ENCODE assay signal across 31 cellular contexts in the genomic region with DNA sequence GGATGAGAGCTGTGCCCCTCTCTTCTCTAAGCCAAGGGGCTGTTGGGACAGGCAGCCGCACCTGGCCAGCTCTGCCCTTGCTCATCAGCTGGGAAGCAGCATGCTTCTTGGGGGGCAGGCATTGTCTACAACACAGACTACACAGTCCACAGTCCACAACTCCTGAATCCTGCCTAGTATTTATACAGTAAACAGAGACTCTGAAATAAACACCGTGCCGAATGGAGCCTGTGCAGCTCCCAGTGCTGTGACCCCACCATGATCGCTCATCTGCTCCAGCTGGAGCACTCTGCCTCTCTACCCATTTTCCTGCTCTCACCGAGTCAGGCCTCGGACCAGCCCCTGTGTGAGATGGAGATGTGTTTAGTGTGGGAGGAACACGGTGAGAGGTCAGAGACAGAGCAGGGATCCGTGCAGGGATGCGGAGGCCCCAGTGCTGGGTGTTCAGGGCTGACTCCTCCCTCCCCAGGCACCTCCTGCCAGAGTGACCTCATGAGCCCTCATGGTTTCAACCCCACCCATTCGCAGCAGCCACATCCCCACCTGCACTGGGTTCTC.
"Had no signal": no experiment of that assay in that cellular context is flagged by ENCODE, and none has a peak within 500 bp of the region (broad histone marks: within the 10 kb centered on the region; RNA-seq: fewer than 3 reads in every experiment).

No MANE protein-coding gene starts in this region.

- H3K27me3 Mint-ChIP-seq: activated CD4-positive, alpha-beta T cell treated with anti-CD3 and anti-CD28 coated beads, Interleukin-2, amount 10 ng/mL, durations not matched to agents 24 days and 14 days; activated CD8-positive, alpha-beta T cell treated with anti-CD3 and anti-CD28 coated beads for 36 hours had no signal

- ATAC-seq: activated CD8-positive, alpha-beta T cell treated with anti-CD3 and anti-CD28 coated beads for 36 hours; activated naive CD4-positive, alpha-beta T cell treated with anti-CD3 and anti-CD28 coated beads, Interleukin-2, amount 50 U/mL, for 72 hours; activated T-cell treated with anti-CD3 and anti-CD28 coated beads, Interleukin-2, amount 50 U/mL, for 4 hours; body of pancreas; Panc1 had no signal

- H3K27ac ChIP-seq: adrenal gland, body of pancreas, breast epithelium, SJCRH30, SK-N-MC had no signal

- H3K4me3 Mint-ChIP-seq: activated CD4-positive, alpha-beta T cell treated with anti-CD3 and anti-CD28 coated beads, Interleukin-2, amount 10 ng/mL, durations not matched to agents 24 days and 14 days; activated CD8-positive, alpha-beta T cell treated with anti-CD3 and anti-CD28 coated beads for 36 hours; activated naive CD4-positive, alpha-beta T cell treated with anti-CD3 and anti-CD28 coated beads for 36 hours; activated T-cell treated with anti-CD3 and anti-CD28 coated beads, Interleukin-2, amount 50 U/mL, for 4 hours; activated T-helper 1 cell treated with anti-CD3 and anti-CD28 coated beads, Interleukin-12 subunit alpha, Interleukin-12 subunit beta, Interleukin-2, Interleukin-4 antibody, amounts not matched to agents 30 ng/mL and 10 ng/mL and 1 ng/mL, durations not matched to agents 14 hours and 24 hours and 36 hours; T-helper 2 cell treated with Interferon-gamma antibody and Interleukin-4, amounts not matched to agents 5 μg/mL and 100 μg/mL, for 36 hours had no signal

- H3K4me1 Mint-ChIP-seq: activated CD4-positive, alpha-beta T cell treated with anti-CD3 and anti-CD28 coated beads, Interleukin-2, amount 10 ng/mL, durations not matched to agents 24 days and 14 days had no signal

- H3K4me3 ChIP-seq: adrenal gland, body of pancreas, breast epithelium, SJCRH30, SK-N-MC had no signal

- DNase-seq: activated CD4-positive, alpha-beta T cell treated with anti-CD3 and anti-CD28 coated beads, Interleukin-2, amount 10 ng/mL, durations not matched to agents 24 days and 14 days; activated CD4-positive, alpha-beta T cell treated with anti-CD3 and anti-CD28 coated beads, Interleukin-2, amount 50 U/mL, for 4 hours; activated CD8-positive, alpha-beta T cell treated with anti-CD3 and anti-CD28 coated beads for 36 hours; activated gamma-delta T cell treated with Interleukin-2 at 50 U/mL for 16 hours; activated naive CD4-positive, alpha-beta T cell treated with anti-CD3 and anti-CD28 coated beads for 36 hours; activated T-cell treated with anti-CD3 and anti-CD28 coated beads for 4 hours; activated T-cell treated with anti-CD3 and anti-CD28 coated beads, Interleukin-2, amount 50 U/mL, for 4 hours; adrenal gland; body of pancreas; caudate nucleus; Karpas-422; KBM-7; NCI-H1048; NCI-H1105 treated with DMSO at 0.1 percent for 48 hours; NCI-H1436; NCI-H1694; NCI-H1930; NCI-H2081 treated with DMSO at 0.1 percent for 48 hours; NCI-H226; NCI-H446 treated with DMSO at 0.1 percent for 48 hours; NCI-H524; NCI-H69; NCI-H82; SHP77; SJCRH30 had no signal

- H3K36me3 ChIP-seq: adrenal gland, breast epithelium, SJCRH30 had no signal

- H3K27me3 ChIP-seq: adrenal gland, body of pancreas, breast epithelium had no signal

- H3K9me3 ChIP-seq: SJCRH30 had no signal

- H3K4me1 ChIP-seq: adrenal gland, body of pancreas, breast epithelium, SJCRH30 had no signal

- H3K36me3 Mint-ChIP-seq: activated naive CD4-positive, alpha-beta T cell treated with anti-CD3 and anti-CD28 coated beads, Interleukin-2, amount 50 U/mL, for 72 hours had no signal

- H3K27ac Mint-ChIP-seq: activated CD4-positive, alpha-beta T cell treated with anti-CD3 and anti-CD28 coated beads, Interleukin-2, amount 10 ng/mL, durations not matched to agents 24 days and 14 days; activated CD8-positive, alpha-beta T cell treated with anti-CD3 and anti-CD28 coated beads for 36 hours; activated naive CD4-positive, alpha-beta T cell treated with anti-CD3 and anti-CD28 coated beads for 36 hours; activated naive CD4-positive, alpha-beta T cell treated with anti-CD3 and anti-CD28 coated beads, Interleukin-2, amount 50 U/mL, for 72 hours; activated T-helper 1 cell treated with anti-CD3 and anti-CD28 coated beads, Interleukin-12 subunit alpha, Interleukin-12 subunit beta, Interleukin-2, Interleukin-4 antibody, amounts not matched to agents 30 ng/mL and 10 ng/mL and 1 ng/mL, durations not matched to agents 14 hours and 24 hours and 36 hours; T-helper 2 cell treated with Interferon-gamma antibody and Interleukin-4, amounts not matched to agents 5 μg/mL and 100 μg/mL, for 36 hours had no signal
